In genomic region chr7:112933598-112933997, GRCh38 we compare ENCODE assay signal across 10 cellular contexts.
"Had no signal": no experiment of that assay in that cellular context is flagged by ENCODE, and none has a peak within 500 bp of the region (broad histone marks: within the 10 kb centered on the region; RNA-seq: fewer than 3 reads in every experiment).

No MANE protein-coding gene starts in this region.

- H3K4me3 Mint-ChIP-seq: HFFc6 had no signal

- H3K9me3 Mint-ChIP-seq: HFFc6, IgD-negative memory B cell had no signal

- H2AFZ ChIP-seq: GM23248 had no signal

- H3K27ac Mint-ChIP-seq: HFFc6, IgD-negative memory B cell had no signal

- H3K9me3 ChIP-seq: HAP-1 had no signal

- H3K9ac ChIP-seq: GM23248 had no signal

- H3K27ac ChIP-seq: GM23248, HL-60 had no signal

- DNase-seq: GM23248, H7, HFFc6, KG1 had no signal

- FAIRE-seq: H1, HepG2 had no signal

- H3K36me3 ChIP-seq: HAP-1 had no signal

- H3K4me3 ChIP-seq: GM23248, HAP-1 had no signal

- H3K27me3 Mint-ChIP-seq: IgD-negative memory B cell had no signal

- ATAC-seq: HCT116, HepG2 had no signal
